Comparison of ENCODE assay signal across 9 cellular contexts in genomic region chr2:71510196-71510807, GRCh38. TPM values are rescaled to one million over a fixed set of nuclear protein-coding genes. Genes with fewer than 3 reads are reported as not detected.
DNase-seq lines count a peak whose midpoint lies in the region; TF ChIP-seq lines count a peak whose summit lies in the region.
"Had no signal": no experiment of that assay in that cellular context is flagged by ENCODE, and none has a peak within 500 bp of the region (broad histone marks: within the 10 kb centered on the region; RNA-seq: fewer than 3 reads in every experiment).

No MANE protein-coding gene starts in this region.

- H3K4me1 ChIP-seq in SK-N-SH (ENCODE audit: control insufficient read depth in 1 of 2, insufficient read depth in 2 of 2, low read depth in 1 of 2, low read length in 1 of 2) (peaks cover 0 to 6% of the 10 kb centered on the region in 2 experiments; a peak in 1 of 4 replicates), uterus (no peaks in the 10 kb centered on the region)

- DNase-seq in SHP77 (lab: John Stamatoyannopoulos, UW) (peak; percentile 20 to 45), SHP77 treated with DMSO at 0.1 percent for 48 hours (lab: John Stamatoyannopoulos, UW) (no peak), KBM-7 (peak; percentile 60), SK-N-SH (peak; percentile 87), head of caudate nucleus (peak; percentile 58 to 92 (median 80)), progenitor cell of endocrine pancreas (ENCODE audit: low spot score, unreplicated experiment) (peak; percentile 67), uterus (peak; percentile 55 to 58)
- DNase-seq in activated naive CD4-positive, alpha-beta T cell treated with anti-CD3 and anti-CD28 coated beads, Interleukin-2, amount 10 ng/mL, durations not matched to agents 7 days and 5 days: peak; percentile 80

- no peaks in the 10 kb centered on the region for H4K20me1 ChIP-seq in SK-N-SH (ENCODE audit: insufficient read depth)

- CTCF ChIA-PET in SK-N-SH (lab: Yijun Ruan, JAX): interaction anchor here (0.5 to 11.8 kb wide), 81 partner anchors 8 to 1860 kb away, joined by 3 to 221 read pairs (median 4); partner anchors contain the start of genes PAIP2B, SPR and ZNF638
- CTCF ChIA-PET in activated naive CD4-positive, alpha-beta T cell treated with anti-CD3 and anti-CD28 coated beads, Interleukin-2, amount 10 ng/mL, durations not matched to agents 7 days and 5 days (lab: Charles Lee): interaction anchor here (0.6 to 8.5 kb wide), 16 partner anchors 15 to 866 kb away, joined by 3 to 117 read pairs (median 4); no protein-coding TSS in a partner anchor

- TF ChIP-seq RAD21 in SK-N-SH (IDR thresholded peaks at IDR 0.05; ENCODE audit: low read length): peak; percentile 85

- no peak overlapping the region for H3K9ac ChIP-seq in SK-N-SH

- H3K36me3 ChIP-seq in SK-N-SH (replicated peaks in 1 of 2; ENCODE audit: control insufficient read depth in 1 of 2, insufficient read depth in 2 of 2, low read length in 1 of 2): no peaks in the 10 kb centered on the region
- H3K36me3 ChIP-seq in uterus: no peaks in the 10 kb centered on the region

- H3K4me3 Mint-ChIP-seq in activated naive CD4-positive, alpha-beta T cell treated with anti-CD3 and anti-CD28 coated beads, Interleukin-2, amount 10 ng/mL, durations not matched to agents 7 days and 5 days: no peak overlapping the region
- H3K4me3 Mint-ChIP-seq in progenitor cell of endocrine pancreas (ENCODE audit: low read depth): no peak overlapping the region

- no peak overlapping the region for H3K27ac ChIP-seq in SK-N-SH (ENCODE audit: low read depth in 2 of 2, low read length in 1 of 2)
- no peak overlapping the region for H3K27ac ChIP-seq in uterus
- H3K27ac ChIP-seq: skin epidermis had no signal

- H3K27me3 ChIP-seq in SK-N-SH (ENCODE audit: insufficient read depth) (peaks cover 5% of the 10 kb centered on the region; the same call in 1 of the 2 replicates), uterus (no peaks in the 10 kb centered on the region)

- H3K4me2 ChIP-seq in SK-N-SH: no peak overlapping the region

- H3K9me2 ChIP-seq in SK-N-SH: no peaks in the 10 kb centered on the region

- no peaks in the 10 kb centered on the region for H3K9me3 Mint-ChIP-seq in activated naive CD4-positive, alpha-beta T cell treated with anti-CD3 and anti-CD28 coated beads, Interleukin-2, amount 10 ng/mL, durations not matched to agents 7 days and 5 days
- H3K9me3 Mint-ChIP-seq in progenitor cell of endocrine pancreas (ENCODE audit: low read depth): no peaks in the 10 kb centered on the region

- in situ Hi-C loops in KBM-7 (cut with MboI; ENCODE audit: low pct_unique_long_range_greater_than_20kb, low sequenced_read_pairs): no loop called here

- no peaks in the 10 kb centered on the region for H3K9me3 ChIP-seq in SK-N-SH
- H3K9me3 ChIP-seq in uterus: no peaks in the 10 kb centered on the region

- intact Hi-C loops in head of caudate nucleus (cut with DNase I): loop anchor here (2.0 to 5.0 kb wide), 2 partner anchors 213 to 286 kb away; no protein-coding TSS in a partner anchor
- intact Hi-C loops in uterus (cut with DNase I; ENCODE audit: low total_unique reads): loop anchor here (5.0 kb wide), 1 partner anchor 213 kb away; no protein-coding TSS in a partner anchor

- no peak for TF ChIP-seq POLR2A in uterus (IDR thresholded peaks at IDR 0.05)

- H3K27ac Mint-ChIP-seq in activated naive CD4-positive, alpha-beta T cell treated with anti-CD3 and anti-CD28 coated beads, Interleukin-2, amount 10 ng/mL, durations not matched to agents 7 days and 5 days: no peak overlapping the region
- no peak overlapping the region for H3K27ac Mint-ChIP-seq in progenitor cell of endocrine pancreas

- peaks cover 16% of the 10 kb centered on the region for H3K27me3 Mint-ChIP-seq in activated naive CD4-positive, alpha-beta T cell treated with anti-CD3 and anti-CD28 coated beads, Interleukin-2, amount 10 ng/mL, durations not matched to agents 7 days and 5 days
- H3K27me3 Mint-ChIP-seq in progenitor cell of endocrine pancreas: no peaks in the 10 kb centered on the region

- POLR2A ChIA-PET in SK-N-SH (lab: Yijun Ruan, JAX): interaction anchor here (0.6 kb wide), 1 partner anchor 176 kb away, joined by 3 read pairs; no protein-coding TSS in a partner anchor

- H3K36me3 Mint-ChIP-seq in activated naive CD4-positive, alpha-beta T cell treated with anti-CD3 and anti-CD28 coated beads, Interleukin-2, amount 10 ng/mL, durations not matched to agents 7 days and 5 days: no peaks in the 10 kb centered on the region
- H3K36me3 Mint-ChIP-seq in progenitor cell of endocrine pancreas (ENCODE audit: insufficient read depth): no peaks in the 10 kb centered on the region

- H3K79me2 ChIP-seq in SK-N-SH (ENCODE audit: insufficient read depth): no peaks in the 10 kb centered on the region

- H3K4me3 ChIP-seq in SK-N-SH (ENCODE audit: low read depth in 2 of 2, low read length in 1 of 2) (no peak overlapping the region; a peak in 1 of 4 replicates), uterus (no peak overlapping the region)
- H3K4me3 ChIP-seq: skin epidermis had no signal

- no peak for TF ChIP-seq EP300 in SK-N-SH (IDR thresholded peaks at IDR 0.05; ENCODE audit: borderline replicate concordance in 1 of 2, low read depth in 1 of 2, low read length in 1 of 2)

- WGBS in SK-N-SH (ENCODE audit: low lambda C conversion rate): 15% methylated on average over 6 of the region's 6 CpGs

- H3F3A ChIP-seq in SK-N-SH (replicated peaks; ENCODE audit: insufficient read depth): no peaks in the 10 kb centered on the region

- peak; percentile 87 for TF ChIP-seq CTCF in SK-N-SH (IDR thresholded peaks at IDR 0.05)
- TF ChIP-seq CTCF in progenitor cell of endocrine pancreas (IDR thresholded peaks at IDR 0.05; ENCODE audit: unreplicated experiment): peak; percentile 93
- peak; percentile 77 to 83 (median 80) for TF ChIP-seq CTCF in uterus (IDR thresholded peaks at IDR 0.05)

- H3K4me1 Mint-ChIP-seq in activated naive CD4-positive, alpha-beta T cell treated with anti-CD3 and anti-CD28 coated beads, Interleukin-2, amount 10 ng/mL, durations not matched to agents 7 days and 5 days: no peaks in the 10 kb centered on the region
- no peaks in the 10 kb centered on the region for H3K4me1 Mint-ChIP-seq in progenitor cell of endocrine pancreas (ENCODE audit: low read depth)

- no peak overlapping the region for H2AFZ ChIP-seq in SK-N-SH (ENCODE audit: low read depth)

TF ChIP-seq in SK-N-SH, 30 proteins besides CTCF, POLR2A, EP300 and RAD21:
- TF ChIP-seq IRF3 (IDR thresholded peaks at IDR 0.05; ENCODE audit: low read depth, low read length): no peak
- TF ChIP-seq SMC3 (IDR thresholded peaks at IDR 0.05; ENCODE audit: low read depth, low read length): peak; percentile 96
TF ChIP-seq in SK-N-SH: peak in this region for 1.

RNA-seq across cellular contexts. Expression of gene DYSF, which starts 56.9 kb away (rescaled TPM):
- polyA plus RNA-seq in SK-N-SH (2012; rRNA removed): 0.10 and 0.18 TPM in 2 replicates
- polyA plus RNA-seq in SK-N-SH (2012; cell fraction: cytosol; rRNA removed): 0.05 and 0.16 TPM in 2 replicates
- 0.67 and 0.73 TPM in 2 replicates for polyA plus RNA-seq in SK-N-SH (2012; cell fraction: nucleus; rRNA removed)
- 1.4 and 1.6 TPM in 2 replicates for total RNA-seq in progenitor cell of endocrine pancreas
- total RNA-seq in uterus: 10 to 100 TPM in 3 of 4 donors, 1 to 10 TPM in 1; 2.6 to 20.7 (median 12.7) TPM
